ENCODE assay signal across 18 cellular contexts in genomic region chr10:129741280-129741977, GRCh38.
"Had no signal": no experiment of that assay in that cellular context is flagged by ENCODE, and none has a peak within 500 bp of the region (broad histone marks: within the 10 kb centered on the region; RNA-seq: fewer than 3 reads in every experiment).

No MANE protein-coding gene starts in this region.

- H3K27me3 ChIP-seq: foreskin keratinocyte, neutrophil had no signal

- H3K27ac Mint-ChIP-seq: activated naive CD8-positive, alpha-beta T cell treated with anti-CD3 and anti-CD28 coated beads, Interleukin-2, amount 10 ng/mL, durations not matched to agents 7 days and 5 days; activated T-cell treated with anti-CD3 and anti-CD28 coated beads, Interleukin-2, amount 50 U/mL, for 72 hours; brain; naive thymus-derived CD8-positive, alpha-beta T cell; stimulated activated naive CD8-positive, alpha-beta T cell treated with anti-CD3 and anti-CD28 coated beads, Interleukin-15, Interleukin-2, amounts not matched to agents 100 ng/mL and 50 ng/mL, for 24 hours had no signal

- H3K36me3 ChIP-seq: neutrophil, thoracic aorta had no signal

- H3K27me3 Mint-ChIP-seq: activated naive CD8-positive, alpha-beta T cell treated with anti-CD3 and anti-CD28 coated beads, Interleukin-2, amount 10 ng/mL, durations not matched to agents 7 days and 5 days; naive thymus-derived CD8-positive, alpha-beta T cell; stimulated activated naive CD8-positive, alpha-beta T cell treated with anti-CD3 and anti-CD28 coated beads, Interleukin-15, Interleukin-2, amounts not matched to agents 100 ng/mL and 50 ng/mL, for 24 hours had no signal

- H3K27ac ChIP-seq: foreskin keratinocyte, neutrophil, skin epidermis, thoracic aorta had no signal

- H3K4me1 Mint-ChIP-seq: activated naive CD8-positive, alpha-beta T cell treated with anti-CD3 and anti-CD28 coated beads, Interleukin-2, amount 10 ng/mL, durations not matched to agents 7 days and 5 days; brain had no signal

- H3K4me3 Mint-ChIP-seq: activated naive CD8-positive, alpha-beta T cell treated with anti-CD3 and anti-CD28 coated beads, Interleukin-2, amount 10 ng/mL, durations not matched to agents 7 days and 5 days; activated T-cell treated with anti-CD3 and anti-CD28 coated beads, Interleukin-2, amount 50 U/mL, for 72 hours; brain; naive thymus-derived CD8-positive, alpha-beta T cell; stimulated activated naive CD8-positive, alpha-beta T cell treated with anti-CD3 and anti-CD28 coated beads, Interleukin-15, Interleukin-2, amounts not matched to agents 100 ng/mL and 50 ng/mL, for 24 hours had no signal

- ATAC-seq: activated T-cell treated with anti-CD3 and anti-CD28 coated beads, Interleukin-2, amount 50 U/mL, for 72 hours; foreskin keratinocyte; left lobe of liver; mucosa of descending colon; naive thymus-derived CD8-positive, alpha-beta T cell; SK-N-SH treated with all-trans-retinoic acid at 6 μM for 48 hours had no signal

- H3K4me3 ChIP-seq: mucosa of descending colon, skin epidermis, thoracic aorta had no signal

- DNase-seq: activated CD4-positive, alpha-beta T cell treated with anti-CD3 and anti-CD28 coated beads for 1 hour; activated CD4-positive, alpha-beta T cell treated with anti-CD3 and anti-CD28 coated beads, Interleukin-2, amount 50 U/mL, for 4 hours; activated CD8-positive, alpha-beta memory T cell treated with anti-CD3 and anti-CD28 coated beads, Interleukin-2, amount 50 U/mL, for 48 hours; activated T-cell treated with anti-CD3 and anti-CD28 coated beads, Interleukin-2, amount 50 U/mL, for 72 hours; central memory CD4-positive, alpha-beta T cell; cortex of kidney; effector CD8-positive, alpha-beta T cell; foreskin keratinocyte; naive thymus-derived CD8-positive, alpha-beta T cell had no signal

- H3K9me3 ChIP-seq: mucosa of descending colon, neutrophil had no signal

- H3K4me1 ChIP-seq: foreskin keratinocyte had no signal
